36 cellular contexts compared by ENCODE assay signal in genomic region chr6:13993416-13993815, GRCh38.
"Had no signal": no experiment of that assay in that cellular context is flagged by ENCODE, and none has a peak within 500 bp of the region (broad histone marks: within the 10 kb centered on the region; RNA-seq: fewer than 3 reads in every experiment).

No MANE protein-coding gene starts in this region.

- H3K27ac Mint-ChIP-seq: activated CD4-positive, alpha-beta memory T cell treated with anti-CD3 and anti-CD28 coated beads, Interleukin-2, amount 10 ng/mL, durations not matched to agents 7 days and 5 days; activated CD4-positive, alpha-beta T cell treated with anti-CD3 and anti-CD28 coated beads for 36 hours; activated CD4-positive, alpha-beta T cell treated with anti-CD3 and anti-CD28 coated beads, Interleukin-2, amount 10 ng/mL, durations not matched to agents 7 days and 5 days; activated CD8-positive, alpha-beta memory T cell treated with anti-CD3 and anti-CD28 coated beads, Interleukin-2, amount 10 ng/mL, durations not matched to agents 7 days and 5 days; activated CD8-positive, alpha-beta T cell treated with anti-CD3 and anti-CD28 coated beads, Interleukin-2, amount 10 ng/mL, durations not matched to agents 7 days and 5 days; activated naive CD4-positive, alpha-beta T cell treated with anti-CD3 and anti-CD28 coated beads for 36 hours; activated naive CD4-positive, alpha-beta T cell treated with anti-CD3 and anti-CD28 coated beads, Interleukin-2, amount 50 U/mL, for 72 hours; activated naive CD8-positive, alpha-beta T cell treated with anti-CD3 and anti-CD28 coated beads for 36 hours; activated T-cell treated with anti-CD3 and anti-CD28 coated beads, Interleukin-2, amount 50 U/mL, for 24 hours; brain; T-helper 1 cell treated with Interleukin-12 subunit alpha and Interleukin-12 subunit beta and Interleukin-4 antibody, amounts not matched to agents 30 μg/mL and 1 μg/mL, for 36 hours; T-helper 2 cell treated with Interferon-gamma antibody and Interleukin-4, amounts not matched to agents 5 μg/mL and 100 μg/mL, for 36 hours; WTC11 had no signal

- H3K36me3 Mint-ChIP-seq: activated CD8-positive, alpha-beta memory T cell treated with anti-CD3 and anti-CD28 coated beads, Interleukin-2, amount 10 ng/mL, durations not matched to agents 7 days and 5 days; activated naive CD4-positive, alpha-beta T cell treated with anti-CD3 and anti-CD28 coated beads, Interleukin-2, amount 50 U/mL, for 72 hours; activated naive CD8-positive, alpha-beta T cell treated with anti-CD3 and anti-CD28 coated beads for 36 hours; brain; WTC11 had no signal

- H3K27ac ChIP-seq: adrenal gland, cardiac muscle cell, WERI-Rb-1 had no signal

- H3K9me3 ChIP-seq: adrenal gland had no signal

- FAIRE-seq: bronchial epithelial cell had no signal

- DNase-seq: activated CD4-positive, alpha-beta memory T cell treated with anti-CD3 and anti-CD28 coated beads, Interleukin-2, amount 10 ng/mL, durations not matched to agents 7 days and 5 days; activated CD4-positive, alpha-beta T cell treated with anti-CD3 and anti-CD28 coated beads for 1 hour; activated CD4-positive, alpha-beta T cell treated with anti-CD3 and anti-CD28 coated beads for 36 hours; activated CD4-positive, alpha-beta T cell treated with anti-CD3 and anti-CD28 coated beads for 48 hours; activated CD4-positive, alpha-beta T cell treated with anti-CD3 and anti-CD28 coated beads, Interleukin-2, amount 10 ng/mL, durations not matched to agents 7 days and 5 days; activated CD4-positive, alpha-beta T cell treated with anti-CD3 and anti-CD28 coated beads, Interleukin-2, amount 50 U/mL, for 48 hours; activated CD4-positive, CD25-positive, alpha-beta regulatory T cell; activated CD8-positive, alpha-beta memory T cell treated with anti-CD3 and anti-CD28 coated beads for 24 hours; activated CD8-positive, alpha-beta memory T cell treated with anti-CD3 and anti-CD28 coated beads, Interleukin-2, amount 10 ng/mL, durations not matched to agents 7 days and 5 days; activated CD8-positive, alpha-beta memory T cell treated with anti-CD3 and anti-CD28 coated beads, Interleukin-2, amount 50 U/mL, for 48 hours; activated CD8-positive, alpha-beta T cell treated with anti-CD3 and anti-CD28 coated beads, Interleukin-2, amount 10 ng/mL, durations not matched to agents 7 days and 5 days; activated effector memory CD4-positive, alpha-beta T cell treated with anti-CD3 and anti-CD28 coated beads, Interleukin-2, amount 50 U/mL, for 16 hours; activated gamma-delta T cell treated with Interleukin-2 at 50 U/mL for 16 hours; activated naive CD4-positive, alpha-beta T cell; activated naive CD4-positive, alpha-beta T cell treated with anti-CD3 and anti-CD28 coated beads for 36 hours; activated naive CD4-positive, alpha-beta T cell treated with anti-CD3 and anti-CD28 coated beads, Interleukin-2, amount 50 U/mL, for 16 hours; activated naive CD8-positive, alpha-beta T cell treated with anti-CD3 and anti-CD28 coated beads for 36 hours; activated T-cell treated with anti-CD3 and anti-CD28 coated beads, Interleukin-2, amount 50 U/mL, for 24 hours; activated T-cell treated with anti-CD3 and anti-CD28 coated beads, Interleukin-2, amount 50 U/mL, for 48 hours; adrenal gland; amniotic stem cell; aorta; caudate nucleus; cerebellar nuclear complex; T-helper 2 cell; T-helper 9 cell; WERI-Rb-1 had no signal

- H3K4me3 ChIP-seq: adrenal gland, cardiac muscle cell had no signal

- H3K4me1 Mint-ChIP-seq: activated CD4-positive, alpha-beta memory T cell treated with anti-CD3 and anti-CD28 coated beads, Interleukin-2, amount 10 ng/mL, durations not matched to agents 7 days and 5 days; activated CD4-positive, alpha-beta T cell treated with anti-CD3 and anti-CD28 coated beads for 36 hours; activated CD4-positive, alpha-beta T cell treated with anti-CD3 and anti-CD28 coated beads, Interleukin-2, amount 10 ng/mL, durations not matched to agents 7 days and 5 days; activated CD8-positive, alpha-beta memory T cell treated with anti-CD3 and anti-CD28 coated beads, Interleukin-2, amount 10 ng/mL, durations not matched to agents 7 days and 5 days; activated naive CD8-positive, alpha-beta T cell treated with anti-CD3 and anti-CD28 coated beads for 36 hours; central memory CD8-positive, alpha-beta T cell had no signal

- H3K9me3 Mint-ChIP-seq: activated CD4-positive, alpha-beta memory T cell treated with anti-CD3 and anti-CD28 coated beads, Interleukin-2, amount 10 ng/mL, durations not matched to agents 7 days and 5 days; activated CD4-positive, alpha-beta T cell treated with anti-CD3 and anti-CD28 coated beads, Interleukin-2, amount 10 ng/mL, durations not matched to agents 7 days and 5 days; activated naive CD4-positive, alpha-beta T cell treated with anti-CD3 and anti-CD28 coated beads for 36 hours; activated naive CD4-positive, alpha-beta T cell treated with anti-CD3 and anti-CD28 coated beads, Interleukin-2, amount 50 U/mL, for 72 hours; activated naive CD8-positive, alpha-beta T cell treated with anti-CD3 and anti-CD28 coated beads for 36 hours; activated T-cell treated with anti-CD3 and anti-CD28 coated beads, Interleukin-2, amount 50 U/mL, for 24 hours; central memory CD8-positive, alpha-beta T cell; T-helper 1 cell treated with Interleukin-12 subunit alpha and Interleukin-12 subunit beta and Interleukin-4 antibody, amounts not matched to agents 30 μg/mL and 1 μg/mL, for 36 hours; T-helper 2 cell treated with Interferon-gamma antibody and Interleukin-4, amounts not matched to agents 5 μg/mL and 100 μg/mL, for 36 hours had no signal

- H3K4me1 ChIP-seq: adrenal gland had no signal

- H3K36me3 ChIP-seq: adrenal gland, cardiac muscle cell, WERI-Rb-1 had no signal

- ATAC-seq: activated CD4-positive, alpha-beta T cell treated with anti-CD3 and anti-CD28 coated beads for 36 hours; activated CD4-positive, CD25-positive, alpha-beta regulatory T cell treated with anti-CD3 and anti-CD28 coated beads, Interleukin-2, amount 50 U/mL, for 24 hours; activated CD8-positive, alpha-beta memory T cell treated with anti-CD3 and anti-CD28 coated beads, Interleukin-2, amount 10 ng/mL, durations not matched to agents 7 days and 5 days; activated CD8-positive, alpha-beta T cell treated with anti-CD3 and anti-CD28 coated beads, Interleukin-2, amount 10 ng/mL, durations not matched to agents 7 days and 5 days; activated naive CD4-positive, alpha-beta T cell treated with anti-CD3 and anti-CD28 coated beads, Interleukin-2, amount 50 U/mL, for 72 hours; WTC11 had no signal

- H3K27me3 ChIP-seq: cardiac muscle cell had no signal

- H3K4me3 Mint-ChIP-seq: activated CD4-positive, alpha-beta memory T cell treated with anti-CD3 and anti-CD28 coated beads, Interleukin-2, amount 10 ng/mL, durations not matched to agents 7 days and 5 days; activated CD4-positive, alpha-beta T cell treated with anti-CD3 and anti-CD28 coated beads for 36 hours; activated CD4-positive, alpha-beta T cell treated with anti-CD3 and anti-CD28 coated beads, Interleukin-2, amount 10 ng/mL, durations not matched to agents 7 days and 5 days; activated CD8-positive, alpha-beta memory T cell treated with anti-CD3 and anti-CD28 coated beads, Interleukin-2, amount 10 ng/mL, durations not matched to agents 7 days and 5 days; activated CD8-positive, alpha-beta T cell treated with anti-CD3 and anti-CD28 coated beads, Interleukin-2, amount 10 ng/mL, durations not matched to agents 7 days and 5 days; activated naive CD4-positive, alpha-beta T cell treated with anti-CD3 and anti-CD28 coated beads for 36 hours; activated naive CD8-positive, alpha-beta T cell treated with anti-CD3 and anti-CD28 coated beads for 36 hours; activated T-cell treated with anti-CD3 and anti-CD28 coated beads, Interleukin-2, amount 50 U/mL, for 24 hours; brain; central memory CD8-positive, alpha-beta T cell; T-helper 1 cell treated with Interleukin-12 subunit alpha and Interleukin-12 subunit beta and Interleukin-4 antibody, amounts not matched to agents 30 μg/mL and 1 μg/mL, for 36 hours; T-helper 2 cell treated with Interferon-gamma antibody and Interleukin-4, amounts not matched to agents 5 μg/mL and 100 μg/mL, for 36 hours; WTC11 had no signal
